In the genomic region with DNA sequence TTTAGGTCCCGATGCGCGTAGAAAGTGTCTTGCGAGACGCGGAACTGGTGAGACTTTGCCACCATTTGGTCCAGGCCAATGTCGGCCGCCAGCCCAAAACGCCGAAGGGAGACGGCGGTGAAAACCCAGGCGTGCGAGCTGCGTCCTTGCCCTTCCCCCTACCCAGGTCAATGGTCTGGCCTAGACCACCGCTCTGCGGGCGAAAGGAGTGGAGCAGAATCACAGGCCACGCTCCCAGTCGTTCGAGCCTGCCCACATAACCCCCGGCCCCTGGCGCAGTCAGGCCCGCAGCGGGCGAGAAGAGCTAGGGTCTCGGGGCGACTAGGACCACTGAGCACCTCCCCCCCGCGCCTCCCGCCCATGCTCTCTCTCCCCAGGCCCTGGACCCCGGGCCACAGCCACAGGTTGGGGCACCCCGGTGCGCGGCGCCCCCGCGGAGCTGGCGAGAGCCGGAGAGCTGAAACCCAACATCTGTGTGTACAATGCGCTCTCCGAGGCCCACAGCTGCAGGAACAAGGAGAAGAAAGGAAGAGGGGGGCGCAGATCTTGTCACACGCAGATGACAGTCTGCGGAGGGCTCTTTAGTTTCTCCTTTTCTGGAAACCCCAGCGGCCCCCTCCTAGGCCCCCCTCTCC, we compare ENCODE assay signal across 8 cellular contexts.
A peak's percentile ranks its signal among the peaks of the same experiment; 100 is the strongest.
DNase-seq lines count a peak whose midpoint lies in the region; ATAC-seq and TF ChIP-seq lines count a peak whose summit lies in the region.

No MANE protein-coding gene starts in this region.

- H3K27me3 Mint-ChIP-seq in activated naive CD4-positive, alpha-beta T cell treated with anti-CD3 and anti-CD28 coated beads for 36 hours (ENCODE audit: low read depth) = peaks cover 51% of the 10 kb centered on the region

- H3K4me3 ChIP-seq in astrocyte of the spinal cord (ENCODE audit: low read depth, low read length) (peak overlapping the region; percentile 15), mucosa of descending colon (no peak overlapping the region), upper lobe of left lung (peak overlapping the region in 3 of 4 donors; percentile 22 to 36 (median 29))

- ATAC-seq in mucosa of descending colon = peak; percentile 20
- no peak for ATAC-seq in upper lobe of left lung (ENCODE audit: low FRiP score in 2 of 2)
- ATAC-seq in GM18867 (IDR thresholded peaks at IDR 0.05; ENCODE audit: unreplicated experiment) = no peak
- ATAC-seq in HG02938 (IDR thresholded peaks at IDR 0.05; ENCODE audit: unreplicated experiment) = no peak

- TF ChIP-seq POLR2A in upper lobe of left lung (IDR thresholded peaks at IDR 0.05) = no peak

- WGBS in upper lobe of left lung, 2 donors = 2% methylated on average over 40 of the region's 46 CpGs; no CpG with 5 or more reads in 1 of the 2 donors

- TF ChIP-seq CTCF in astrocyte of the spinal cord (IDR thresholded peaks at IDR 0.05; ENCODE audit: low read depth, low read length) = no peak
- TF ChIP-seq CTCF in mucosa of descending colon (IDR thresholded peaks at IDR 0.05) = no peak
- TF ChIP-seq CTCF in upper lobe of left lung (IDR thresholded peaks at IDR 0.05) = no peak

- no peak overlapping the region for H3K27ac Mint-ChIP-seq in activated naive CD4-positive, alpha-beta T cell treated with anti-CD3 and anti-CD28 coated beads for 36 hours

- peaks cover 26% of the 10 kb centered on the region for H3K4me1 Mint-ChIP-seq in activated naive CD4-positive, alpha-beta T cell treated with anti-CD3 and anti-CD28 coated beads for 36 hours (ENCODE audit: low read depth)

- H3K36me3 ChIP-seq in mucosa of descending colon (ENCODE audit: low read depth) (no peaks in the 10 kb centered on the region), upper lobe of left lung (no peaks in the 10 kb centered on the region)

- peak overlapping the region; percentile 58 for H3K4me3 Mint-ChIP-seq in activated naive CD4-positive, alpha-beta T cell treated with anti-CD3 and anti-CD28 coated beads for 36 hours

- intact Hi-C loops in activated naive CD4-positive, alpha-beta T cell treated with anti-CD3 and anti-CD28 coated beads for 36 hours (cut with micrococcal nuclease) = loop anchor here (5.0 to 10.0 kb wide), 4 partner anchors 64 to 1884 kb away; no protein-coding TSS in a partner anchor
- intact Hi-C loops in mucosa of descending colon (cut with DNase I, micrococcal nuclease) = no loop called here

- H3K9me3 ChIP-seq in mucosa of descending colon (no peaks in the 10 kb centered on the region), upper lobe of left lung (no peaks in the 10 kb centered on the region)

- TF ChIP-seq EP300 in upper lobe of left lung (IDR thresholded peaks at IDR 0.05) = no peak

- no peak overlapping the region for H3K27ac ChIP-seq in upper lobe of left lung

- peaks cover 2% of the 10 kb centered on the region for H3K9me3 Mint-ChIP-seq in activated naive CD4-positive, alpha-beta T cell treated with anti-CD3 and anti-CD28 coated beads for 36 hours

- H3K36me3 Mint-ChIP-seq in activated naive CD4-positive, alpha-beta T cell treated with anti-CD3 and anti-CD28 coated beads for 36 hours (ENCODE audit: low read depth) = no peaks in the 10 kb centered on the region

- in situ Hi-C loops in astrocyte of the spinal cord (cut with HindIII; ENCODE audit: low sequenced_read_pairs) = no loop called here
- in situ Hi-C loops in G401 (cut with HindIII; ENCODE audit: low sequenced_read_pairs) = no loop called here

- CTCF ChIA-PET in activated naive CD4-positive, alpha-beta T cell treated with anti-CD3 and anti-CD28 coated beads for 36 hours (lab: Charles Lee) = no interaction called here

- DNase-seq in activated naive CD4-positive, alpha-beta T cell treated with anti-CD3 and anti-CD28 coated beads for 36 hours = no peak
- DNase-seq in activated naive CD4-positive, alpha-beta T cell treated with anti-CD3 and anti-CD28 coated beads, Interleukin-2, amount 50 U/mL, for 16 hours = no peak
- DNase-seq in astrocyte of the spinal cord (ENCODE audit: low read depth, low spot score) (no peak), mucosa of descending colon (no peak), upper lobe of left lung (peak in 1 of 2 donors; percentile 7), G401 (ENCODE audit: low spot score) (no peak)

- peaks cover 33% of the 10 kb centered on the region for H3K4me1 ChIP-seq in mucosa of descending colon (ENCODE audit: low read depth)
- peaks cover 10 to 54% (median 18%) of the 10 kb centered on the region in 4 donors for H3K4me1 ChIP-seq in upper lobe of left lung

- H3K27me3 ChIP-seq in upper lobe of left lung = peaks cover 0 to 65% (median 35%) of the 10 kb centered on the region in 4 donors
